Comparison of ENCODE assay signal across 1 cellular context in genomic region chr4:185591679-185592141, GRCh38.
A peak's percentile ranks its signal among the peaks of the same experiment; 100 is the strongest.
TF ChIP-seq lines count a peak whose summit lies in the region.

No MANE protein-coding gene starts in this region.

TF ChIP-seq in HepG2, 621 proteins besides CTCF, POLR2A, EP300 and RAD21 (continues in another document):
- TF ChIP-seq HMGXB3 (CRISPR knock-in tag; IDR thresholded peaks at IDR 0.05; ENCODE audit: borderline replicate concordance) (no peak), LRRFIP1 (CRISPR knock-in tag; conservative IDR thresholded peaks at IDR 0.05) (no peak), TEAD2 (CRISPR knock-in tag; IDR thresholded peaks at IDR 0.05) (no peak), MED8 (CRISPR knock-in tag; IDR thresholded peaks at IDR 0.05; ENCODE audit: insufficient replicate concordance) (no peak), ZSCAN12 (CRISPR knock-in tag; IDR thresholded peaks at IDR 0.05) (no peak), ZBTB34 (CRISPR knock-in tag; IDR thresholded peaks at IDR 0.05) (no peak), PAWR (CRISPR knock-in tag; IDR thresholded peaks at IDR 0.05; ENCODE audit: borderline replicate concordance) (no peak), KDM4B (CRISPR knock-in tag; IDR thresholded peaks at IDR 0.05) (no peak), ZNF790 (CRISPR knock-in tag; IDR thresholded peaks at IDR 0.05; ENCODE audit: borderline replicate concordance) (no peak), KDM5B (CRISPR knock-in tag; IDR thresholded peaks at IDR 0.05; ENCODE audit: borderline replicate concordance) (no peak), NR2F2 (IDR thresholded peaks at IDR 0.05; ENCODE audit: borderline replicate concordance, low read depth) (no peak), ZNF362 (CRISPR knock-in tag; IDR thresholded peaks at IDR 0.05; ENCODE audit: borderline replicate concordance) (no peak), ZNF629 (CRISPR knock-in tag; conservative IDR thresholded peaks at IDR 0.05) (no peak), ZNF276 (CRISPR knock-in tag; IDR thresholded peaks at IDR 0.05; ENCODE audit: low read depth) (no peak), CEBPB (IDR thresholded peaks at IDR 0.05; ENCODE audit: borderline replicate concordance, low read depth, low read length) (peak; percentile 91), BCLAF1 (IDR thresholded peaks at IDR 0.05) (no peak), TBP (CRISPR knock-in tag; IDR thresholded peaks at IDR 0.05) (no peak), CEBPZ (IDR thresholded peaks at IDR 0.05; ENCODE audit: low read length) (no peak), ZNF563 (CRISPR knock-in tag; IDR thresholded peaks at IDR 0.05) (no peak), ZNF253 (CRISPR knock-in tag; IDR thresholded peaks at IDR 0.05; ENCODE audit: borderline replicate concordance) (no peak), ZNF17 (CRISPR knock-in tag; IDR thresholded peaks at IDR 0.05) (no peak), PHF21A (CRISPR knock-in tag; IDR thresholded peaks at IDR 0.05) (peak; percentile 36; the same call in 1 of the 2 replicates), MXD1 (CRISPR knock-in tag; IDR thresholded peaks at IDR 0.05) (no peak), ZNF205 (CRISPR knock-in tag; IDR thresholded peaks at IDR 0.05) (no peak), LBX2 (CRISPR knock-in tag; IDR thresholded peaks at IDR 0.05; ENCODE audit: borderline replicate concordance) (no peak), ZMYM3 (CRISPR knock-in tag; IDR thresholded peaks at IDR 0.05) (no peak), ZC3H13 (CRISPR knock-in tag; IDR thresholded peaks at IDR 0.05) (no peak), ZBTB8A (CRISPR knock-in tag; IDR thresholded peaks at IDR 0.05; ENCODE audit: borderline replicate concordance, low read depth) (no peak), ZSCAN22 (CRISPR knock-in tag; IDR thresholded peaks at IDR 0.05) (no peak), ZNF552 (CRISPR knock-in tag; IDR thresholded peaks at IDR 0.05; ENCODE audit: borderline replicate concordance) (no peak), ZXDC (CRISPR knock-in tag; IDR thresholded peaks at IDR 0.05) (no peak), FOXP4 (CRISPR knock-in tag; IDR thresholded peaks at IDR 0.05) (peak; percentile 90), ZNF839 (CRISPR knock-in tag; IDR thresholded peaks at IDR 0.05; ENCODE audit: borderline replicate concordance) (no peak)
